In genomic region chr9:94726495-94727191, GRCh38 we compare ENCODE assay signal across 8 cellular contexts. TPM values are rescaled to one million over a fixed set of nuclear protein-coding genes. Genes with fewer than 3 reads are reported as not detected.
DNase-seq lines count a peak whose midpoint lies in the region; TF ChIP-seq lines count a peak whose summit lies in the region.

A gene with protein sequence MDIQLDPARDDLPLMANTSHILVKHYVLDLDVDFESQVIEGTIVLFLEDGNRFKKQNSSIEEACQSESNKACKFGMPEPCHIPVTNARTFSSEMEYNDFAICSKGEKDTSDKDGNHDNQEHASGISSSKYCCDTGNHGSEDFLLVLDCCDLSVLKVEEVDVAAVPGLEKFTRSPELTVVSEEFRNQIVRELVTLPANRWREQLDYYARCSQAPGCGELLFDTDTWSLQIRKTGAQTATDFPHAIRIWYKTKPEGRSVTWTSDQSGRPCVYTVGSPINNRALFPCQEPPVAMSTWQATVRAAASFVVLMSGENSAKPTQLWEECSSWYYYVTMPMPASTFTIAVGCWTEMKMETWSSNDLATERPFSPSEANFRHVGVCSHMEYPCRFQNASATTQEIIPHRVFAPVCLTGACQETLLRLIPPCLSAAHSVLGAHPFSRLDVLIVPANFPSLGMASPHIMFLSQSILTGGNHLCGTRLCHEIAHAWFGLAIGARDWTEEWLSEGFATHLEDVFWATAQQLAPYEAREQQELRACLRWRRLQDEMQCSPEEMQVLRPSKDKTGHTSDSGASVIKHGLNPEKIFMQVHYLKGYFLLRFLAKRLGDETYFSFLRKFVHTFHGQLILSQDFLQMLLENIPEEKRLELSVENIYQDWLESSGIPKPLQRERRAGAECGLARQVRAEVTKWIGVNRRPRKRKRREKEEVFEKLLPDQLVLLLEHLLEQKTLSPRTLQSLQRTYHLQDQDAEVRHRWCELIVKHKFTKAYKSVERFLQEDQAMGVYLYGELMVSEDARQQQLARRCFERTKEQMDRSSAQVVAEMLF (plus strand): TSS chr9:94726699. CDS start chr9:94759784, 33,085 bp downstream.

- in situ Hi-C loops in HAP-1 (cut with MboI; ENCODE audit: low sequenced_read_pairs), result no loop called here

- H3K27me3 ChIP-seq in HAP-1 (ENCODE audit: low read depth), result no peaks in the 10 kb centered on the region
- no peaks in the 10 kb centered on the region for H3K27me3 ChIP-seq in MM.1S (replicated peaks; ENCODE audit: insufficient read depth, low read length)
- H3K27me3 ChIP-seq in neural cell (ENCODE audit: insufficient read depth, low read depth, low read length), result no peaks in the 10 kb centered on the region
- no peaks in the 10 kb centered on the region for H3K27me3 ChIP-seq in stomach

- H3K4me1 ChIP-seq in ES-I3 (ENCODE audit: insufficient read depth, low read length), result no peaks in the 10 kb centered on the region
- peaks cover 20% of the 10 kb centered on the region for H3K4me1 ChIP-seq in HAP-1
- H3K4me1 ChIP-seq in MM.1S (ENCODE audit: low read length), result 0 out of 2 replicates have a peak, but pooled peaks cover 6% of the 10 kb centered on the region
- peaks cover 3 to 17% (median 11%) of the 10 kb centered on the region in 4 donors for H3K4me1 ChIP-seq in stomach

- TF ChIP-seq RAD21 in neural cell (conservative IDR thresholded peaks at IDR 0.05), result peak; percentile 60

- H3K9me2 ChIP-seq in MM.1S (replicated peaks; ENCODE audit: insufficient read depth, low read length) (no peaks in the 10 kb centered on the region), neural cell (ENCODE audit: insufficient read depth, low read length) (no peaks in the 10 kb centered on the region)

- H3K9ac ChIP-seq in ES-I3 (ENCODE audit: low read depth, low read length) (peak within 1 kb of the TSS; percentile 93), MM.1S (ENCODE audit: low read length) (peak within 1 kb of the TSS; percentile 86), neural cell (ENCODE audit: low read length) (peak within 1 kb of the TSS; percentile 89)

- DNase-seq in HAP-1 (ENCODE audit: low spot score in 2 of 2), result peak; percentile 88 to 99
- peak; percentile 98 for DNase-seq in MM.1S
- DNase-seq in SIG-M5 (lab: John Stamatoyannopoulos, UW), result peak; percentile 25
- DNase-seq in activated gamma-delta T cell treated with Interleukin-2 at 50 U/mL for 16 hours, result peak; percentile 99
- peak; percentile 96 for DNase-seq in fibroblast of villous mesenchyme (ENCODE audit: low read depth)
- DNase-seq in stomach, result peak; percentile 100

- H3F3A ChIP-seq in MM.1S (ENCODE audit: insufficient read depth, low read length) (no peaks in the 10 kb centered on the region; the same call in 1 of the 2 replicates), neural cell (ENCODE audit: insufficient read depth, low read length, poor library complexity, severe bottlenecking) (no peaks in the 10 kb centered on the region)

- H2AFZ ChIP-seq in MM.1S (ENCODE audit: low read length) (peak within 1 kb of the TSS; percentile 73), neural cell (ENCODE audit: low read depth, low read length) (peak within 1 kb of the TSS; percentile 90)

- H3K9me3 ChIP-seq in ES-I3 (ENCODE audit: control insufficient read depth, insufficient read depth, low read length) (peaks cover 3% of the 10 kb centered on the region; the same call in 1 of the 2 replicates), HAP-1 (no peaks in the 10 kb centered on the region), MM.1S (replicated peaks; ENCODE audit: insufficient read depth, low read length) (no peaks in the 10 kb centered on the region), neural cell (ENCODE audit: low read length) (no peaks in the 10 kb centered on the region), stomach (no peaks in the 10 kb centered on the region)

- H3K27ac ChIP-seq in MM.1S (ENCODE audit: low read length) (peak within 1 kb of the TSS; percentile 74; the same call in 1 of the 2 replicates), neural cell (ENCODE audit: low read length) (peak within 1 kb of the TSS; percentile 89), stomach (peak within 1 kb of the TSS; percentile 69 to 93 (median 87))

- 0% methylated on average over 35 to 52 of the region's 52 CpGs for WGBS in stomach, 5 donors

- H3K4me3 ChIP-seq in HAP-1, result peak within 1 kb of the TSS; percentile 84
- H3K4me3 ChIP-seq in MM.1S (ENCODE audit: low read length), result peak within 1 kb of the TSS; percentile 75
- H3K4me3 ChIP-seq in fibroblast of villous mesenchyme (ENCODE audit: low read depth, low read length), result peak within 1 kb of the TSS; percentile 93
- H3K4me3 ChIP-seq in neural cell (ENCODE audit: low read length), result peak within 1 kb of the TSS; percentile 97
- peak within 1 kb of the TSS; percentile 61 to 80 (median 70) for H3K4me3 ChIP-seq in stomach

- H3K79me2 ChIP-seq in MM.1S (ENCODE audit: low read length) (peaks cover 21% of the 10 kb centered on the region), neural cell (replicated peaks; ENCODE audit: insufficient read depth, low read length) (peaks cover 18% of the 10 kb centered on the region)

- H3K36me3 ChIP-seq in ES-I3 (ENCODE audit: insufficient read depth, low read length) (no peaks in the 10 kb centered on the region), HAP-1 (replicated peaks) (no peaks in the 10 kb centered on the region), MM.1S (replicated peaks; ENCODE audit: insufficient read depth, low read length) (no peaks in the 10 kb centered on the region), neural cell (ENCODE audit: insufficient read depth, low read length) (no peaks in the 10 kb centered on the region), stomach (no peaks in the 10 kb centered on the region)

- peak in 2 of 4 donors; percentile 23 to 35 for TF ChIP-seq POLR2A in stomach (IDR thresholded peaks at IDR 0.05)

- H4K20me1 ChIP-seq in MM.1S (ENCODE audit: insufficient read depth, low read length) (no peaks in the 10 kb centered on the region), neural cell (ENCODE audit: insufficient read depth) (no peaks in the 10 kb centered on the region)

- H3K4me2 ChIP-seq in MM.1S (ENCODE audit: low read depth, low read length) (peak within 1 kb of the TSS; percentile 81), neural cell (ENCODE audit: low read length) (peak within 1 kb of the TSS; percentile 71)

- intact Hi-C loops in stomach (cut with DNase I; ENCODE audit: low total_unique reads), result no loop called here

- TF ChIP-seq CTCF in MM.1S (IDR thresholded peaks at IDR 0.05; ENCODE audit: low read length) (no peak), fibroblast of villous mesenchyme (IDR thresholded peaks at IDR 0.05; ENCODE audit: insufficient read depth, low read depth, low read length) (no peak), neural cell (IDR thresholded peaks at IDR 0.05; ENCODE audit: poor library complexity, severe bottlenecking) (peak; percentile 27), stomach (IDR thresholded peaks at IDR 0.05) (peak in 1 of 7 experiments; percentile 14)

- TF ChIP-seq EP300 in neural cell (conservative IDR thresholded peaks at IDR 0.05; ENCODE audit: poor library complexity, severe bottlenecking) (peak; percentile 78), stomach (IDR thresholded peaks at IDR 0.05) (no peak)

TF ChIP-seq in neural cell, 6 proteins besides CTCF, POLR2A, EP300 and RAD21:
- TF ChIP-seq SMC3 (conservative IDR thresholded peaks at IDR 0.05; ENCODE audit: poor library complexity), result peak; percentile 72
- TF ChIP-seq, protein P1, sequence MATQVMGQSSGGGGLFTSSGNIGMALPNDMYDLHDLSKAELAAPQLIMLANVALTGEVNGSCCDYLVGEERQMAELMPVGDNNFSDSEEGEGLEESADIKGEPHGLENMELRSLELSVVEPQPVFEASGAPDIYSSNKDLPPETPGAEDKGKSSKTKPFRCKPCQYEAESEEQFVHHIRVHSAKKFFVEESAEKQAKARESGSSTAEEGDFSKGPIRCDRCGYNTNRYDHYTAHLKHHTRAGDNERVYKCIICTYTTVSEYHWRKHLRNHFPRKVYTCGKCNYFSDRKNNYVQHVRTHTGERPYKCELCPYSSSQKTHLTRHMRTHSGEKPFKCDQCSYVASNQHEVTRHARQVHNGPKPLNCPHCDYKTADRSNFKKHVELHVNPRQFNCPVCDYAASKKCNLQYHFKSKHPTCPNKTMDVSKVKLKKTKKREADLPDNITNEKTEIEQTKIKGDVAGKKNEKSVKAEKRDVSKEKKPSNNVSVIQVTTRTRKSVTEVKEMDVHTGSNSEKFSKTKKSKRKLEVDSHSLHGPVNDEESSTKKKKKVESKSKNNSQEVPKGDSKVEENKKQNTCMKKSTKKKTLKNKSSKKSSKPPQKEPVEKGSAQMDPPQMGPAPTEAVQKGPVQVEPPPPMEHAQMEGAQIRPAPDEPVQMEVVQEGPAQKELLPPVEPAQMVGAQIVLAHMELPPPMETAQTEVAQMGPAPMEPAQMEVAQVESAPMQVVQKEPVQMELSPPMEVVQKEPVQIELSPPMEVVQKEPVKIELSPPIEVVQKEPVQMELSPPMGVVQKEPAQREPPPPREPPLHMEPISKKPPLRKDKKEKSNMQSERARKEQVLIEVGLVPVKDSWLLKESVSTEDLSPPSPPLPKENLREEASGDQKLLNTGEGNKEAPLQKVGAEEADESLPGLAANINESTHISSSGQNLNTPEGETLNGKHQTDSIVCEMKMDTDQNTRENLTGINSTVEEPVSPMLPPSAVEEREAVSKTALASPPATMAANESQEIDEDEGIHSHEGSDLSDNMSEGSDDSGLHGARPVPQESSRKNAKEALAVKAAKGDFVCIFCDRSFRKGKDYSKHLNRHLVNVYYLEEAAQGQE (IDR thresholded peaks at IDR 0.05; ENCODE audit: borderline replicate concordance), result peak; percentile 66
- TF ChIP-seq EZH2 (IDR thresholded peaks at IDR 0.05; ENCODE audit: borderline replicate concordance, insufficient read depth, low read length, poor library complexity, severe bottlenecking), result no peak
- TF ChIP-seq POLR2AphosphoS5 (IDR thresholded peaks at IDR 0.05), result peak; percentile 90
- peak; percentile 92 for TF ChIP-seq MXI1 (conservative IDR thresholded peaks at IDR 0.05; ENCODE audit: poor library complexity, severe bottlenecking)
- peak; percentile 90 for TF ChIP-seq TAF1 (IDR thresholded peaks at IDR 0.05; ENCODE audit: low read depth)

RNA-seq across cellular contexts. Expression of the gene that starts here (rescaled TPM):
- total RNA-seq in fibroblast of villous mesenchyme (151 and 153 TPM in 2 replicates), stomach (100 to 1,000 TPM in 4 of 5 donors, 10 to 100 TPM in 1; 89.7 to 407 (median 153) TPM)
- polyA plus RNA-seq in neural cell (3.6 and 10.0 TPM in 2 replicates), stomach (10 to 100 TPM; 73.9 to 88.0 (median 82.0) TPM)
- polyA minus RNA-seq in neural cell, result 29.7 and 33.8 TPM in 2 replicates

Comparison
In these comparisons a context has a peak if more than half of its experiments do, and no peak if none do; other contexts are left out.
1. Peak in every context shown above with its lines: DNase-seq, H3K4me3 ChIP-seq and H3K27ac ChIP-seq.
2. DNase-seq: peak in every context shown above with its lines; median percentile 100 in stomach; 99 in activated gamma-delta T cell treated with Interleukin-2 at 50 U/mL for 16 hours; 98 in MM.1S; 96 in fibroblast of villous mesenchyme; 94 in HAP-1; 25 in SIG-M5.